8 cellular contexts compared by ENCODE assay signal in genomic region chr15:65423150-65423976, GRCh38. TPM values are rescaled to one million over a fixed set of nuclear protein-coding genes. Genes with fewer than 3 reads are reported as not detected.
DNase-seq lines count a peak whose midpoint lies in the region; ATAC-seq and TF ChIP-seq lines count a peak whose summit lies in the region.

No MANE protein-coding gene starts in this region.

- H3K4me3 ChIP-seq in adipocyte (ENCODE audit: low read length) (peak overlapping the region; percentile 27), kidney epithelial cell (ENCODE audit: low read depth, low read length) (peak overlapping the region; percentile 22), testis (peak overlapping the region; percentile 34)

- intact Hi-C loops in testis (cut with DNase I; ENCODE audit: low total_unique reads): no loop called here

- H3K36me3 ChIP-seq in adipocyte (ENCODE audit: control insufficient read depth, insufficient read depth, low read length, severe bottlenecking) (no peaks in the 10 kb centered on the region), kidney epithelial cell (ENCODE audit: control insufficient read depth, insufficient read depth, low read length) (peaks cover 1% of the 10 kb centered on the region), testis (ENCODE audit: low read depth, missing control alignments) (no peaks in the 10 kb centered on the region)

- peak; percentile 33 for DNase-seq in activated effector memory CD4-positive, alpha-beta T cell treated with anti-CD3 and anti-CD28 coated beads, Interleukin-2, amount 50 U/mL, for 16 hours
- no peak for DNase-seq in activated effector memory CD4-positive, alpha-beta T cell treated with Interleukin-2 at 50 U/mL for 16 hours
- DNase-seq in adipocyte (ENCODE audit: low read depth): no peak
- no peak for DNase-seq in kidney epithelial cell (ENCODE audit: low read depth)
- DNase-seq in testis: no peak
- no peak for DNase-seq in NCI-H1417 treated with DMSO at 0.1 percent for 48 hours (lab: John Stamatoyannopoulos, UW)

- no peaks in the 10 kb centered on the region for H3K9me3 ChIP-seq in adipocyte (ENCODE audit: control insufficient read depth, low read length)
- H3K9me3 ChIP-seq in testis: no peaks in the 10 kb centered on the region

- WGBS in testis, 2 donors: 19 to 24% methylated on average over 25 to 28 of the region's 28 CpGs

- ATAC-seq in HG03457 (IDR thresholded peaks at IDR 0.05; ENCODE audit: unreplicated experiment): no peak
- no peak for ATAC-seq in GM21717 (IDR thresholded peaks at IDR 0.05; ENCODE audit: unreplicated experiment)

- H3K27ac ChIP-seq in testis: no peak overlapping the region

- H3K9ac ChIP-seq in adipocyte (ENCODE audit: low read length): no peak overlapping the region

- H3K4me1 ChIP-seq in adipocyte (ENCODE audit: control insufficient read depth, insufficient read depth, low read length) (peaks cover 12% of the 10 kb centered on the region), testis (peaks cover 16% of the 10 kb centered on the region)

- no peak for TF ChIP-seq POLR2A in testis (IDR thresholded peaks at IDR 0.05)

- H3K27me3 ChIP-seq in adipocyte (replicated peaks; ENCODE audit: control insufficient read depth, insufficient read depth, low read length): peaks cover 30% of the 10 kb centered on the region
- H3K27me3 ChIP-seq in kidney epithelial cell (ENCODE audit: control insufficient read depth, insufficient read depth, low read length): no peaks in the 10 kb centered on the region
- no peaks in the 10 kb centered on the region for H3K27me3 ChIP-seq in testis

- TF ChIP-seq CTCF in kidney epithelial cell (IDR thresholded peaks at IDR 0.05; ENCODE audit: insufficient read depth, low read length, poor library complexity, severe bottlenecking): no peak
- TF ChIP-seq CTCF in testis (IDR thresholded peaks at IDR 0.05): no peak

RNA-seq across cellular contexts. Expression of gene IGDCC4, which starts 0.6 kb away (rescaled TPM):
- 16.5 and 18.1 TPM in 2 replicates for total RNA-seq in kidney epithelial cell
- 1 to 10 TPM; 2.7 to 4.3 TPM for total RNA-seq in testis
- polyA plus RNA-seq in testis (ENCODE audit: insufficient read depth, low read depth, low replicate concordance): 3.3 TPM

RNA-seq across cellular contexts. Expression of gene IGDCC3, which starts 45.6 kb away (rescaled TPM):
- total RNA-seq in kidney epithelial cell: 0.13 and 0.27 TPM in 2 replicates
- total RNA-seq in testis: 1 to 10 TPM; 6.5 TPM
- 5.8 TPM for polyA plus RNA-seq in testis (ENCODE audit: insufficient read depth, low read depth, low replicate concordance)
